9 cellular contexts compared by ENCODE assay signal in genomic region chr6:168035098-168035660, GRCh38. TPM values are rescaled to one million over a fixed set of nuclear protein-coding genes. Genes with fewer than 3 reads are reported as not detected.
DNase-seq lines count a peak whose midpoint lies in the region; ATAC-seq and TF ChIP-seq lines count a peak whose summit lies in the region.
"Had no signal": no experiment of that assay in that cellular context is flagged by ENCODE, and none has a peak within 500 bp of the region (broad histone marks: within the 10 kb centered on the region; RNA-seq: fewer than 3 reads in every experiment).

No MANE protein-coding gene starts in this region.

- TF ChIP-seq CTCF in choroid plexus epithelial cell (conservative IDR thresholded peaks at IDR 0.05; ENCODE audit: low read depth, low read length): no peak

- H3K27ac ChIP-seq in subcutaneous abdominal adipose tissue (ENCODE audit: low read depth, low read length): peak overlapping the region; percentile 55

- H3K27me3 ChIP-seq in MG63: no peaks in the 10 kb centered on the region
- H3K27me3 ChIP-seq in subcutaneous abdominal adipose tissue (ENCODE audit: control insufficient read depth in 5 of 5, insufficient read depth in 4 of 5, low read length in 5 of 5): peaks cover 0 to 11% (median 4%) of the 10 kb centered on the region in 5 donors

- H3K9ac ChIP-seq in subcutaneous abdominal adipose tissue (ENCODE audit: low read length in 5 of 5): peak overlapping the region in 3 of 5 donors; percentile 67 to 68 (median 68)

- in situ Hi-C loops in Caki2 (cut with HindIII; ENCODE audit: low pct_unique_long_range_greater_than_20kb, low sequenced_read_pairs): no loop called here

- peak overlapping the region; percentile 47 for H3K4me3 ChIP-seq in MG63
- H3K4me3 ChIP-seq in choroid plexus epithelial cell (ENCODE audit: low read depth, low read length): peak overlapping the region; percentile 52
- H3K4me3 ChIP-seq in subcutaneous abdominal adipose tissue (ENCODE audit: low read depth in 1 of 5, low read length in 5 of 5): peak overlapping the region; percentile 29 to 74 (median 62)

- H3K9me3 ChIP-seq in MG63 (no peaks in the 10 kb centered on the region), subcutaneous abdominal adipose tissue (ENCODE audit: control insufficient read depth in 5 of 5, low read length in 5 of 5) (peaks cover 6 to 19% (median 14%) of the 10 kb centered on the region in 5 donors)

- peaks cover 5 to 54% (median 34%) of the 10 kb centered on the region in 5 donors for H3K4me1 ChIP-seq in subcutaneous abdominal adipose tissue (ENCODE audit: control insufficient read depth in 5 of 5, insufficient read depth in 5 of 5, low read length in 5 of 5)

- ATAC-seq in GM18519 (IDR thresholded peaks at IDR 0.05; ENCODE audit: low FRiP score, unreplicated experiment): no peak

- DNase-seq in Caki2 (ENCODE audit: low read depth): peak; percentile 51
- peak; percentile 61 for DNase-seq in MG63
- peak; percentile 86 for DNase-seq in choroid plexus epithelial cell (ENCODE audit: low read depth)
- peak; percentile 85 for DNase-seq in left kidney (ENCODE audit: low read depth, low spot score)
- DNase-seq in HPDE6-E6E7 (ENCODE audit: extremely low spot score): no peak
- no peak for DNase-seq in HCEC 1CT

- H3K36me3 ChIP-seq in MG63 (no peaks in the 10 kb centered on the region), subcutaneous abdominal adipose tissue (ENCODE audit: control insufficient read depth in 5 of 5, insufficient read depth in 5 of 5, low read length in 5 of 5) (no peaks in the 10 kb centered on the region)

RNA-seq across cellular contexts. Expression of gene KIF25, which starts 37.7 kb away (rescaled TPM):
- not detected in 2 replicates for total RNA-seq in Caki2 (2014; rRNA removed; shearing (Covaris generic); ENCODE audit: low replicate concordance)
- total RNA-seq in MG63 (2014; rRNA removed; shearing (Covaris generic); ENCODE audit: low replicate concordance): not detected in 2 replicates
- total RNA-seq: HT1080 had no signal

RNA-seq across cellular contexts. Expression of gene FRMD1, which starts 43.8 kb away (rescaled TPM):
- total RNA-seq in Caki2 (2014; rRNA removed; shearing (Covaris generic); ENCODE audit: low replicate concordance): not detected in 2 replicates
- not detected in 2 replicates for total RNA-seq in MG63 (2014; rRNA removed; shearing (Covaris generic); ENCODE audit: low replicate concordance)
- total RNA-seq: HT1080 had no signal

Comparison
In these comparisons a context has a peak if more than half of its experiments do, and no peak if none do; other contexts are left out.
1. DNase-seq: peak in Caki2 (single experiment), MG63 (single experiment), choroid plexus epithelial cell (single experiment) and left kidney (single experiment); none in HPDE6-E6E7 (single experiment) and HCEC 1CT (single experiment).
2. Peak in every context shown above with its lines, with median percentiles within 50 percentile points of each other: H3K4me3 ChIP-seq.